In genomic region chr4:144051494-144051893, GRCh38 we compare ENCODE assay signal across 5 cellular contexts. TPM values are rescaled to one million over a fixed set of nuclear protein-coding genes. Genes with fewer than 3 reads are reported as not detected.
"Had no signal": no experiment of that assay in that cellular context is flagged by ENCODE, and none has a peak within 500 bp of the region (broad histone marks: within the 10 kb centered on the region; RNA-seq: fewer than 3 reads in every experiment).

No MANE protein-coding gene starts in this region.

RNA-seq across cellular contexts. Expression of gene GYPB, which starts 32.3 kb away (rescaled TPM):
- total RNA-seq: HepG2, HT-29, HT1080, IMR-90 had no signal
- polyA plus RNA-seq: HepG2, IgD-negative memory B cell, IMR-90 had no signal
